In the genomic region with DNA sequence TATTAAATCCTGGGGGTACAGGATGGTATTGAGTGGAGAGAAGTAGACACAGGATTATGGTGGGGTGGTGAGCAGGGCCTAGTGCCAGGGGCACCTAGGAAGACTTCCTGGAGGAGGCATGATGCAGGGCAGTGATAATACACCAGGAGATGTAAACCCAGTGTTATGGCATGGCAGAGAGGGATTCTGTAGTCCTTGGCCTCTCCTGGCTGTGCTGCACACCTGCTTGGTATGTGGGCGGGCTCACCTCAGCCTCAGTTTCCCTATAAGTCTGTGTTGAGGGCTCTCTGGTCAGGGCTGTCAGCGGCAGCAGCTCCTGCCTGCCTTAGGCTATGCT, we compare ENCODE assay signal across 9 cellular contexts. TPM values are rescaled to one million over a fixed set of nuclear protein-coding genes. Genes with fewer than 3 reads are reported as not detected.
DNase-seq lines count a peak whose midpoint lies in the region; ATAC-seq, FAIRE-seq and TF ChIP-seq lines count a peak whose summit lies in the region.
"Had no signal": no experiment of that assay in that cellular context is flagged by ENCODE, and none has a peak within 500 bp of the region (broad histone marks: within the 10 kb centered on the region; RNA-seq: fewer than 3 reads in every experiment).

No MANE protein-coding gene starts in this region.

- peak overlapping the region; percentile 92 for H3K4me2 ChIP-seq in K562 (ENCODE audit: insufficient read depth, low read length)

- 57% methylated on average over 1 of the region's 2 CpGs for WGBS in K562 (ENCODE audit: insufficient coverage, low coverage, missing lambda C conversion rate)

- H3K9me3 Mint-ChIP-seq in natural killer cell, result no peaks in the 10 kb centered on the region

- FAIRE-seq in K562 (lab: Jason Lieb, UNC), result no peak

- DNase-seq in BE2C (no peak), K562 (ENCODE audit: extremely low read depth in 1 of 4, low spot score in 3 of 4) (no peak), natural killer cell (no peak), NCI-H510A (lab: John Stamatoyannopoulos, UW) (no peak), HUDEP-2 (lab: John Stamatoyannopoulos, UW; ENCODE audit: unreplicated experiment in 76 of 76) (no peak)
- no peak for DNase-seq in stimulated activated CD4-positive, alpha-beta T cell treated with anti-CD3 and anti-CD28 coated beads, Interleukin-15, amount 100 ng/mL, for 24 hours

- no peak for ATAC-seq in K562
- ATAC-seq in natural killer cell, result no peak
- no peak for ATAC-seq in HG03342 (IDR thresholded peaks at IDR 0.05; ENCODE audit: unreplicated experiment)

- H3K27ac Mint-ChIP-seq in natural killer cell, result peak overlapping the region; percentile 70 to 77

- H3K27me3 ChIP-seq in BE2C, result no peaks in the 10 kb centered on the region
- H3K27me3 ChIP-seq in HUES6 (ENCODE audit: control insufficient read depth, insufficient read depth, low read length), result no peaks in the 10 kb centered on the region
- no peaks in the 10 kb centered on the region for H3K27me3 ChIP-seq in K562 (ENCODE audit: control insufficient read depth in 2 of 2, insufficient read depth in 2 of 2, low read length in 2 of 2)

- H3K9me3 ChIP-seq in BE2C (no peaks in the 10 kb centered on the region), HUES6 (ENCODE audit: control insufficient read depth, insufficient read depth, low read depth, low read length) (no peaks in the 10 kb centered on the region), K562 (replicated peaks; ENCODE audit: control insufficient read depth, insufficient read depth, low read depth, low read length) (no peaks in the 10 kb centered on the region)

- H3K4me3 ChIP-seq in BE2C (ENCODE audit: low read depth, low read length), result peak overlapping the region; percentile 91
- peak overlapping the region; percentile 71 for H3K4me3 ChIP-seq in HUES6 (ENCODE audit: low read depth, low read length)
- H3K4me3 ChIP-seq in K562, result peak overlapping the region; percentile 63

- POLR2A ChIA-PET in K562 (lab: Yijun Ruan, JAX), result interaction anchor here (0.8 to 1.7 kb wide), 4 partner anchors 11 to 99 kb away, joined by 3 to 11 read pairs (median 7); a partner anchor contains a TSS

- no TSS peak for BruUV-seq in K562 (replicated peaks; lab: Mats Ljungman, UMichigan)

- H3K9ac ChIP-seq in HUES6 (ENCODE audit: low read length) (no peak overlapping the region), K562 (ENCODE audit: insufficient read depth in 1 of 2, low read depth in 2 of 2, low read length in 2 of 2) (peak overlapping the region; percentile 71 to 86; a peak in 3 of 4 replicates)

- intact Hi-C loops in K562 (cut with micrococcal nuclease), result loop anchor here (1.0 kb wide), 1 partner anchor 21 kb away; no protein-coding TSS in a partner anchor
- intact Hi-C loops in natural killer cell (cut with micrococcal nuclease), result loop anchor here (1.0 kb wide), 1 partner anchor 21 kb away; no protein-coding TSS in a partner anchor

- peaks cover 4% of the 10 kb centered on the region for H3K9me1 ChIP-seq in K562 (ENCODE audit: control insufficient read depth, insufficient read depth, low read length)

- peaks cover 11% of the 10 kb centered on the region for H3K4me1 ChIP-seq in BE2C
- H3K4me1 ChIP-seq in HUES6 (ENCODE audit: control insufficient read depth, insufficient read depth, low read length), result peaks cover 27% of the 10 kb centered on the region
- H3K4me1 ChIP-seq in K562 (replicated peaks in 1 of 2; ENCODE audit: control insufficient read depth in 2 of 2, insufficient read depth in 2 of 2, low read length in 2 of 2), result peaks cover 20 to 31% of the 10 kb centered on the region in 2 experiments

- no peaks in the 10 kb centered on the region for H3K27me3 Mint-ChIP-seq in natural killer cell (ENCODE audit: low read depth in 2 of 2)

- TF ChIP-seq RAD21 in K562 (CRISPR knock-in tag; conservative IDR thresholded peaks at IDR 0.05 in 1 of 2, IDR thresholded peaks at IDR 0.05 in 1 of 2), result no peak

- no peak overlapping the region for H3K27ac ChIP-seq in HUES6 (ENCODE audit: low read depth, low read length)
- peak overlapping the region; percentile 66; the same call in 2 of the 3 replicates for H3K27ac ChIP-seq in K562 (ENCODE audit: extremely low read depth, low read depth, low read length)
- H3K27ac ChIP-seq: epithelial cell of prostate had no signal

- H3K36me3 ChIP-seq in BE2C (peaks cover 19% of the 10 kb centered on the region), HUES6 (ENCODE audit: control insufficient read depth, insufficient read depth, low read length) (peaks cover 8% of the 10 kb centered on the region), K562 (ENCODE audit: control insufficient read depth, insufficient read depth, low read length) (peaks cover 46% of the 10 kb centered on the region; the same call in 2 of the 3 replicates)

- peaks cover 17% of the 10 kb centered on the region for H4K20me1 ChIP-seq in K562 (replicated peaks; ENCODE audit: control insufficient read depth, insufficient read depth, low read length)

- H3K79me2 ChIP-seq in K562 (ENCODE audit: control insufficient read depth, insufficient read depth, low read length), result peaks cover 69% of the 10 kb centered on the region

- in situ Hi-C loops in K562 (cut with MboI), result no loop called here

- peak overlapping the region; percentile 31 for H3K4me3 Mint-ChIP-seq in natural killer cell

- TF ChIP-seq CTCF in BE2C (IDR thresholded peaks at IDR 0.05; ENCODE audit: low read depth, low read length) (no peak), K562 (IDR thresholded peaks at IDR 0.05 in 2 of 3, conservative IDR thresholded peaks at IDR 0.05 in 1 of 3; ENCODE audit: insufficient read depth in 2 of 3, low read depth in 1 of 3, low read length in 3 of 3) (no peak), natural killer cell (IDR thresholded peaks at IDR 0.05) (no peak)

- H3K36me3 Mint-ChIP-seq in natural killer cell, result no peaks in the 10 kb centered on the region

- H2AFZ ChIP-seq in K562 (ENCODE audit: low read depth, low read length), result no peak overlapping the region

- no peak for TF ChIP-seq POLR2A in K562 (conservative IDR thresholded peaks at IDR 0.05)

- H3K4me1 Mint-ChIP-seq in natural killer cell, result peaks cover 37 to 47% of the 10 kb centered on the region in 2 donors

- TF ChIP-seq EP300 in K562 (IDR thresholded peaks at IDR 0.05; ENCODE audit: low read length), result no peak

- CTCF ChIA-PET in K562 (lab: Yijun Ruan, JAX; ENCODE audit: low intra/inter-chr PET ratio), result interaction anchor here (1.3 kb wide), 1 partner anchor 21 kb away, joined by 9 read pairs; no protein-coding TSS in a partner anchor

RNA-seq across cellular contexts. Expression of a gene that starts 2.2 kb away (rescaled TPM):
- polyA plus RNA-seq in BE2C (2012; ENCODE audit: insufficient read depth, insufficient read length, low read depth), result 229 TPM
- 8.1 and 23.1 TPM in 2 replicates for total RNA-seq in K562 (2011; cell fraction: chromatin; rRNA removed; ENCODE audit: low replicate concordance)
- 20.8 and 21.3 TPM in 2 replicates for total RNA-seq in K562 (2011; cell fraction: nucleolus; rRNA removed)
- 19.4 and 21.3 TPM in 2 replicates for total RNA-seq in K562 (2011; cell fraction: nucleoplasm; rRNA removed)
- total RNA-seq in K562 (2014; rRNA removed) (38.8 and 55.8 TPM in 2 replicates), K562 (2014; rRNA removed; fragmentation: Illumina TruSeq; extraction: Trizol) (27.6 and 29.0 TPM in 2 replicates), K562 (2015; rRNA removed; fragmentation: Illumina TruSeq; extraction: Trizol) (30.9 and 32.5 TPM in 2 replicates), K562 (2021) (47.5 and 50.0 TPM in 2 replicates), natural killer cell (10 to 100 TPM in 2 of 3 donors, 1 to 10 TPM in 1; 8.3 to 14.2 (median 13.4) TPM)
- polyA plus RNA-seq in K562 (2011; rRNA removed) (42.8 and 51.4 TPM in 2 replicates), K562 (2014; fragmentation: Illumina TruSeq; extraction: Trizol) (54.2 and 62.3 TPM in 2 replicates), K562 (2014; fragmentation: Nextera tagmentation; extraction: Ambion mirVana) (10 to 100 TPM in 1 of 2 experiments, 1 to 10 TPM in 1; 7.9 to 11.8 TPM), K562 (2014; rRNA removed) (45.7 and 47.8 TPM in 2 replicates)
- 73.7 and 106 TPM in 2 replicates for polyA plus RNA-seq in K562 (2011; cell fraction: cytosol; rRNA removed)
- polyA plus RNA-seq in K562 (2011; cell fraction: nucleus; rRNA removed), result 34.8 and 35.2 TPM in 2 replicates
- 25.7 and 42.5 TPM in 2 replicates for polyA plus RNA-seq in K562 (2012)
- polyA minus RNA-seq in K562 (2011; rRNA and poly(A)+ RNA removed), result 21.5 and 27.1 TPM in 2 replicates
- 30.1 and 30.4 TPM in 2 replicates for polyA minus RNA-seq in K562 (2011; cell fraction: cytosol; rRNA and poly(A)+ RNA removed)
- 8.6 and 12.3 TPM in 2 replicates for polyA minus RNA-seq in K562 (2011; cell fraction: nucleus; rRNA and poly(A)+ RNA removed)

RNA-seq across cellular contexts. Expression of a gene that starts 14.8 kb away (rescaled TPM):
- polyA plus RNA-seq in BE2C (2012; ENCODE audit: insufficient read depth, insufficient read length, low read depth), result 282 TPM
- total RNA-seq in K562 (2011; cell fraction: chromatin; rRNA removed; ENCODE audit: low replicate concordance), result 14.2 and 41.4 TPM in 2 replicates
- 152 and 183 TPM in 2 replicates for total RNA-seq in K562 (2011; cell fraction: nucleolus; rRNA removed)
- total RNA-seq in K562 (2011; cell fraction: nucleoplasm; rRNA removed), result 99.6 and 131 TPM in 2 replicates
- total RNA-seq in K562 (2014; rRNA removed) (373 and 487 TPM in 2 replicates), K562 (2014; rRNA removed; fragmentation: Illumina TruSeq; extraction: Trizol) (94.3 and 160 TPM in 2 replicates), K562 (2015; rRNA removed; fragmentation: Illumina TruSeq; extraction: Trizol) (455 and 466 TPM in 2 replicates), K562 (2021) (330 and 373 TPM in 2 replicates), natural killer cell (100 to 1,000 TPM; 195 to 218 (median 214) TPM)
- polyA plus RNA-seq in K562 (2011; rRNA removed) (800 and 995 TPM in 2 replicates), K562 (2014; fragmentation: Illumina TruSeq; extraction: Trizol) (189 and 298 TPM in 2 replicates), K562 (2014; fragmentation: Nextera tagmentation; extraction: Ambion mirVana) (100 to 1,000 TPM; 240 to 301 TPM), K562 (2014; rRNA removed) (474 and 680 TPM in 2 replicates)
- polyA plus RNA-seq in K562 (2011; cell fraction: cytosol; rRNA removed), result 1,618 and 2,500 TPM in 2 replicates
- polyA plus RNA-seq in K562 (2011; cell fraction: nucleus; rRNA removed), result 492 and 635 TPM in 2 replicates
- polyA plus RNA-seq in K562 (2012), result 1,292 and 1,616 TPM in 2 replicates
- polyA minus RNA-seq in K562 (2011; rRNA and poly(A)+ RNA removed), result 187 and 354 TPM in 2 replicates
- polyA minus RNA-seq in K562 (2011; cell fraction: cytosol; rRNA and poly(A)+ RNA removed), result 194 and 200 TPM in 2 replicates
- polyA minus RNA-seq in K562 (2011; cell fraction: nucleus; rRNA and poly(A)+ RNA removed), result 64.1 and 86.9 TPM in 2 replicates

RNA-seq across cellular contexts. Expression of a gene that starts 21.2 kb away (rescaled TPM):
- 28.4 TPM for polyA plus RNA-seq in BE2C (2012; ENCODE audit: insufficient read depth, insufficient read length, low read depth)
- total RNA-seq in K562 (2011; cell fraction: chromatin; rRNA removed; ENCODE audit: low replicate concordance), result 27.4 and 84.8 TPM in 2 replicates
- 40.0 and 41.0 TPM in 2 replicates for total RNA-seq in K562 (2011; cell fraction: nucleolus; rRNA removed)
- total RNA-seq in K562 (2011; cell fraction: nucleoplasm; rRNA removed), result 21.5 and 25.7 TPM in 2 replicates
- total RNA-seq in K562 (2014; rRNA removed) (18.6 and 21.2 TPM in 2 replicates), K562 (2014; rRNA removed; fragmentation: Illumina TruSeq; extraction: Trizol) (7.4 and 9.7 TPM in 2 replicates), K562 (2015; rRNA removed; fragmentation: Illumina TruSeq; extraction: Trizol) (9.3 and 9.4 TPM in 2 replicates), K562 (2021) (29.9 and 36.2 TPM in 2 replicates), natural killer cell (100 to 1,000 TPM; 163 to 189 (median 163) TPM)
- polyA plus RNA-seq in K562 (2011; rRNA removed) (11.5 and 14.9 TPM in 2 replicates), K562 (2014; fragmentation: Illumina TruSeq; extraction: Trizol) (32.1 and 36.0 TPM in 2 replicates), K562 (2014; fragmentation: Nextera tagmentation; extraction: Ambion mirVana) (under 1 TPM; 0.10 to 0.17 TPM), K562 (2014; rRNA removed) (8.7 and 10.4 TPM in 2 replicates)
- polyA plus RNA-seq in K562 (2011; cell fraction: cytosol; rRNA removed), result 10.1 and 21.2 TPM in 2 replicates
- polyA plus RNA-seq in K562 (2011; cell fraction: nucleus; rRNA removed), result 23.7 and 33.6 TPM in 2 replicates
- 34.0 and 58.5 TPM in 2 replicates for polyA plus RNA-seq in K562 (2012)
- polyA minus RNA-seq in K562 (2011; rRNA and poly(A)+ RNA removed), result 16.7 and 17.5 TPM in 2 replicates
- 12.7 and 19.9 TPM in 2 replicates for polyA minus RNA-seq in K562 (2011; cell fraction: cytosol; rRNA and poly(A)+ RNA removed)
- 13.7 and 15.5 TPM in 2 replicates for polyA minus RNA-seq in K562 (2011; cell fraction: nucleus; rRNA and poly(A)+ RNA removed)

RNA-seq across cellular contexts. Expression of a gene that starts 25.5 kb away (rescaled TPM):
- polyA plus RNA-seq in BE2C (2012; ENCODE audit: insufficient read depth, insufficient read length, low read depth), result 47.3 TPM
- total RNA-seq in K562 (2011; cell fraction: chromatin; rRNA removed; ENCODE audit: low replicate concordance), result 24.1 and 61.4 TPM in 2 replicates
- 43.3 and 44.0 TPM in 2 replicates for total RNA-seq in K562 (2011; cell fraction: nucleolus; rRNA removed)
- total RNA-seq in K562 (2011; cell fraction: nucleoplasm; rRNA removed), result 30.8 and 31.2 TPM in 2 replicates
- total RNA-seq in K562 (2014; rRNA removed), result 40.9 and 42.2 TPM in 2 replicates
- 8.4 and 13.9 TPM in 2 replicates for total RNA-seq in K562 (2014; rRNA removed; fragmentation: Illumina TruSeq; extraction: Trizol)
- 29.1 and 33.7 TPM in 2 replicates for total RNA-seq in K562 (2015; rRNA removed; fragmentation: Illumina TruSeq; extraction: Trizol)
- 26.8 and 28.5 TPM in 2 replicates for total RNA-seq in K562 (2021)
- 17.2 and 19.8 TPM in 2 replicates for polyA plus RNA-seq in K562 (2011; rRNA removed)
- polyA plus RNA-seq in K562 (2011; cell fraction: cytosol; rRNA removed), result 19.6 and 24.7 TPM in 2 replicates
- 38.3 and 48.3 TPM in 2 replicates for polyA plus RNA-seq in K562 (2011; cell fraction: nucleus; rRNA removed)
- 25.1 and 27.1 TPM in 2 replicates for polyA plus RNA-seq in K562 (2012)
- 33.6 and 34.3 TPM in 2 replicates for polyA plus RNA-seq in K562 (2014; fragmentation: Illumina TruSeq; extraction: Trizol)
- polyA plus RNA-seq in K562 (2014; fragmentation: Nextera tagmentation; extraction: Ambion mirVana), result 10 to 100 TPM in 1 of 2 experiments, 1 to 10 TPM in 1; 2.8 to 10.5 TPM
- 40.8 and 41.4 TPM in 2 replicates for polyA plus RNA-seq in K562 (2014; rRNA removed)
- 7.3 and 8.8 TPM in 2 replicates for polyA minus RNA-seq in K562 (2011; rRNA and poly(A)+ RNA removed)
- polyA minus RNA-seq in K562 (2011; cell fraction: cytosol; rRNA and poly(A)+ RNA removed), result 8.7 and 12.7 TPM in 2 replicates
- polyA minus RNA-seq in K562 (2011; cell fraction: nucleus; rRNA and poly(A)+ RNA removed), result 7.2 and 10.0 TPM in 2 replicates
- total RNA-seq in natural killer cell, result 10 to 100 TPM; 28.0 to 45.1 (median 39.0) TPM

RNA-seq across cellular contexts. Expression of a gene that starts 36.2 kb away (rescaled TPM):
- 25.0 TPM for polyA plus RNA-seq in BE2C (2012; ENCODE audit: insufficient read depth, insufficient read length, low read depth)
- total RNA-seq in K562 (2011; cell fraction: chromatin; rRNA removed; ENCODE audit: low replicate concordance), result 9.1 and 30.1 TPM in 2 replicates
- total RNA-seq in K562 (2011; cell fraction: nucleolus; rRNA removed), result 16.3 and 16.6 TPM in 2 replicates
- 9.3 and 13.8 TPM in 2 replicates for total RNA-seq in K562 (2011; cell fraction: nucleoplasm; rRNA removed)
- 9.4 and 11.9 TPM in 2 replicates for total RNA-seq in K562 (2014; rRNA removed)
- 2.9 and 3.3 TPM in 2 replicates for total RNA-seq in K562 (2014; rRNA removed; fragmentation: Illumina TruSeq; extraction: Trizol)
- 4.0 and 4.6 TPM in 2 replicates for total RNA-seq in K562 (2015; rRNA removed; fragmentation: Illumina TruSeq; extraction: Trizol)
- total RNA-seq in K562 (2021), result 9.9 and 11.0 TPM in 2 replicates
- 6.7 and 9.9 TPM in 2 replicates for polyA plus RNA-seq in K562 (2011; rRNA removed)
- polyA plus RNA-seq in K562 (2011; cell fraction: cytosol; rRNA removed), result 6.9 and 10.9 TPM in 2 replicates
- 18.4 and 22.5 TPM in 2 replicates for polyA plus RNA-seq in K562 (2011; cell fraction: nucleus; rRNA removed)
- 6.7 and 16.8 TPM in 2 replicates for polyA plus RNA-seq in K562 (2012)
- polyA plus RNA-seq in K562 (2014; fragmentation: Illumina TruSeq; extraction: Trizol), result 5.5 and 6.6 TPM in 2 replicates
- under 1 TPM; 0.24 TPM for polyA plus RNA-seq in K562 (2014; fragmentation: Nextera tagmentation; extraction: Ambion mirVana)
- polyA plus RNA-seq in K562 (2014; rRNA removed), result 13.2 and 13.8 TPM in 2 replicates
- polyA minus RNA-seq in K562 (2011; rRNA and poly(A)+ RNA removed), result 7.9 and 10.8 TPM in 2 replicates
- polyA minus RNA-seq in K562 (2011; cell fraction: cytosol; rRNA and poly(A)+ RNA removed), result 3.1 and 3.9 TPM in 2 replicates
- 5.8 and 8.2 TPM in 2 replicates for polyA minus RNA-seq in K562 (2011; cell fraction: nucleus; rRNA and poly(A)+ RNA removed)
- 10 to 100 TPM; 25.1 to 38.5 (median 25.8) TPM for total RNA-seq in natural killer cell
